ENCODE assay signal across 20 cellular contexts in the genomic region with DNA sequence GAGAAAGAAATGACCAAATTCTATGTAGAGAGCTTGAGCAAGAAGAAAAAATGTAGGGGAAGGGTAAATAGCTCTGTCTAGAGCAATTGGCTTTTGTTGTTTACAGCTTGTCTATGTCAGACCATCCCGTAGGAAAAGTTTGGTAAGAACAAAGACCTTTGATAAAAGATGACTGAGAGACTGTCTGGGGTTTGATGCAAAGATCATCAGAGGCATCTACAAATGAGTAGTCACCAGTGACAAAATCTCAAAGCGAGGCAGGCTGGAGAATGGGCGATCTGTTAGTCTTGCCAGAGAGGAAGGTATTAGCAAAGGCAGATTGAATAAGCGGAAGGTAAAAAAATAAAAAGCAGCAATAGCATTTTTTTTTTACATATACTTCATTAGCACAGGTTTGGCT.
"Had no signal": no experiment of that assay in that cellular context is flagged by ENCODE, and none has a peak within 500 bp of the region (broad histone marks: within the 10 kb centered on the region; RNA-seq: fewer than 3 reads in every experiment).

No MANE protein-coding gene starts in this region.

- H3K9me3 Mint-ChIP-seq: stimulated activated memory B cell treated with anti-CD40 and anti-IgM and Interleukin-4, amounts not matched to agents 10 μg/mL and 1 μg/mL and 100 μg/mL, for 72 hours had no signal

- H3K27ac ChIP-seq: colonic mucosa, heart right ventricle, parathyroid adenoma, psoas muscle, spleen, stomach, thoracic aorta, transverse colon had no signal

- H3K4me3 Mint-ChIP-seq: mesothelial cell of epicardium; nephron; stimulated activated memory B cell treated with anti-CD40 and anti-IgM and Interleukin-4, amounts not matched to agents 10 μg/mL and 1 μg/mL and 100 μg/mL, for 72 hours had no signal

- H3K9me3 ChIP-seq: colonic mucosa, psoas muscle, spleen, stomach, thoracic aorta, transverse colon had no signal

- DNase-seq: colonic mucosa; dermis blood vessel endothelial cell; heart right ventricle; hypothalamus; occipital lobe; psoas muscle; spleen; stimulated activated CD4-positive, alpha-beta T cell treated with anti-CD3 and anti-CD28 coated beads, Interleukin-15, amount 100 ng/mL, for 24 hours; stimulated activated CD4-positive, alpha-beta T cell treated with anti-CD3 and anti-CD28 coated beads, Interleukin-1b, Interleukin-23, amount 100 ng/mL, for 48 hours; stimulated activated CD4-positive, alpha-beta T cell treated with anti-CD3 and anti-CD28 coated beads, Interleukin-4, amount 100 ng/mL, for 24 hours; stomach; substantia nigra; transverse colon had no signal

- H3K27me3 ChIP-seq: colonic mucosa, heart right ventricle, spleen, stomach, transverse colon had no signal

- H3K36me3 ChIP-seq: colonic mucosa, heart right ventricle, thoracic aorta, transverse colon had no signal

- H3K27me3 Mint-ChIP-seq: stimulated activated memory B cell treated with anti-CD40 and anti-IgM and Interleukin-4, amounts not matched to agents 10 μg/mL and 1 μg/mL and 100 μg/mL, for 72 hours had no signal

- H3K4me3 ChIP-seq: colonic mucosa, heart right ventricle, psoas muscle, spleen, stomach, thoracic aorta, transverse colon had no signal

- ATAC-seq: heart right ventricle; left lobe of liver; psoas muscle; sciatic nerve; stimulated activated memory B cell treated with anti-CD40 and anti-IgM and Interleukin-4, amounts not matched to agents 10 μg/mL and 1 μg/mL and 100 μg/mL, for 72 hours had no signal

- H3K4me1 Mint-ChIP-seq: mesothelial cell of epicardium; nephron; stimulated activated memory B cell treated with anti-CD40 and anti-IgM and Interleukin-4, amounts not matched to agents 10 μg/mL and 1 μg/mL and 100 μg/mL, for 72 hours had no signal

- H3K27ac Mint-ChIP-seq: mesothelial cell of epicardium; nephron; stimulated activated memory B cell treated with anti-CD40 and anti-IgM and Interleukin-4, amounts not matched to agents 10 μg/mL and 1 μg/mL and 100 μg/mL, for 72 hours had no signal
